8 cellular contexts compared by ENCODE assay signal in the genomic region with DNA sequence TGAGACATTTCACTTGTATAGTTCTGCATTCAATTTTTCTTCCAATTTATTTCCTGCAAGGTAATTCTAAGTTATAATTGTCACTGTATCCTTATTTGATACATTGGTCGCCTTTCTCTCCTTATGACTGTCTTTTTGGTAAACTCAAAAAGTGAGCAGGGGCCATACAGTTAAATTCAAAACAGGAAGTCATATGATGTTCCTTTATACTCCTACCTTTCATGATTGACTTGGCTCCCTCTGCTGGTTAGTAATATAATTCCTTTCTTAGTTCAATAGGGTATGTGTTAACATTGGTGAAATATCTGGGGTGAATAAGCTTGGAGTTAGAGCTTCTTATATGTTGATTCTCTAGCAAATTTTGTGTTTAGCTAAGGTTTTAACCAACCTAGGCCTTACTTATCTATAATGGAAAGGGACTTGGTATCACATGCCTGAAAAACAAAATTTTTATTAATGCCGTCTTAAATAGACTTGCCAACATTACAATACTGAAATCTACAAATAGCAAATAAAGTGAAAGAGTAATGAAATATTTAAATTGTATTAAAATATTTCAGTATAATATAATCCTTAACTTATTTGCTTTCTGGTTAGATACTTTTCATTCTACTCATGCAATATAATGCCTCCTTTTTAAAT. TPM values are rescaled to one million over a fixed set of nuclear protein-coding genes. Genes with fewer than 3 reads are reported as not detected.
DNase-seq lines count a peak whose midpoint lies in the region; ATAC-seq and TF ChIP-seq lines count a peak whose summit lies in the region.

No MANE protein-coding gene starts in this region.

- peak; percentile 42 for DNase-seq in AG20443 (ENCODE audit: low spot score)
- DNase-seq in NCI-H1417 (lab: John Stamatoyannopoulos, UW) = peak; percentile 18 to 88 (median 82)
- DNase-seq in SK-N-DZ (ENCODE audit: low spot score) = peak; percentile 72
- DNase-seq in epidermal melanocyte (ENCODE audit: insufficient read length, low spot score) = peak; percentile 50
- peak in 4 of 10 donors; percentile 15 to 76 (median 71) for DNase-seq in naive thymus-derived CD8-positive, alpha-beta T cell
- no peak for DNase-seq in lower leg skin (ENCODE audit: low spot score in 2 of 2)

- ATAC-seq in GM18519 (IDR thresholded peaks at IDR 0.05; ENCODE audit: low FRiP score, unreplicated experiment) = peak; percentile 82
- peak; percentile 89 for ATAC-seq in HG02938 (IDR thresholded peaks at IDR 0.05; ENCODE audit: unreplicated experiment)
- peak; percentile 78 to 82 for ATAC-seq in naive thymus-derived CD8-positive, alpha-beta T cell

- H3K27ac Mint-ChIP-seq in naive thymus-derived CD8-positive, alpha-beta T cell = peak overlapping the region in 6 of 10 donors; percentile 3 to 67 (median 42)

- WGBS in lower leg skin, 2 donors = 66% methylated on average over 2 of the region's 2 CpGs

- H3K4me3 Mint-ChIP-seq in naive thymus-derived CD8-positive, alpha-beta T cell = peak overlapping the region in 8 of 10 donors; percentile 0 to 69 (median 48)

- POLR2A ChIA-PET in naive thymus-derived CD8-positive, alpha-beta T cell (lab: Charles Lee) = interaction anchor here (0.5 to 1.0 kb wide), 3 partner anchors 128 to 501 kb away, joined by 3 to 4 read pairs (median 4); a partner anchor contains a TSS

- no peak overlapping the region for H3K4me3 ChIP-seq in lower leg skin (ENCODE audit: low read depth, poor library complexity, severe bottlenecking)

- H3K36me3 Mint-ChIP-seq in naive thymus-derived CD8-positive, alpha-beta T cell = peaks cover 0 to 12% (median 0%) of the 10 kb centered on the region in 3 donors

- TF ChIP-seq CTCF in lower leg skin (IDR thresholded peaks at IDR 0.05) = peak in 1 of 3 donors; percentile 12

- TF ChIP-seq POLR2A in lower leg skin (IDR thresholded peaks at IDR 0.05) = no peak

- intact Hi-C loops in lower leg skin (cut with DNase I; ENCODE audit: low total_unique reads) = no loop called here

- no peaks in the 10 kb centered on the region for H3K27me3 Mint-ChIP-seq in naive thymus-derived CD8-positive, alpha-beta T cell

- H3K4me1 Mint-ChIP-seq in naive thymus-derived CD8-positive, alpha-beta T cell = peaks cover 18 to 51% (median 35%) of the 10 kb centered on the region in 4 donors

- peaks cover 0 to 2% (median 0%) of the 10 kb centered on the region in 9 donors for H3K9me3 Mint-ChIP-seq in naive thymus-derived CD8-positive, alpha-beta T cell

RNA-seq across cellular contexts. Expression of a gene that starts 6.0 kb away (rescaled TPM):
- polyA plus RNA-seq in SK-N-DZ (2014; cell fraction: cytosol; rRNA removed) = 12.2 and 14.5 TPM in 2 replicates
- polyA plus RNA-seq in SK-N-DZ (2014; cell fraction: nucleus; rRNA removed) = 16.8 and 19.5 TPM in 2 replicates
- total RNA-seq in naive thymus-derived CD8-positive, alpha-beta T cell = 100 to 1,000 TPM; 120 to 127 TPM
- 10 to 100 TPM; 13.8 to 36.4 (median 24.3) TPM for polyA plus RNA-seq in naive thymus-derived CD8-positive, alpha-beta T cell
- 10 to 100 TPM; 39.0 to 56.9 (median 49.4) TPM for total RNA-seq in lower leg skin

Comparison
In these comparisons a context has a peak if more than half of its experiments do, and no peak if none do; other contexts are left out.
1. DNase-seq: peak in AG20443 (single experiment), NCI-H1417 (3 of 3), SK-N-DZ (single experiment) and epidermal melanocyte (single experiment); none in lower leg skin (0 of 2).
2. Peak in every context shown above with its lines, with median percentiles within 50 percentile points of each other: ATAC-seq.